In genomic region chr4:87884976-87885574, GRCh38 we compare ENCODE assay signal across 30 cellular contexts. TPM values are rescaled to one million over a fixed set of nuclear protein-coding genes. Genes with fewer than 3 reads are reported as not detected.
DNase-seq lines count a peak whose midpoint lies in the region; ATAC-seq and TF ChIP-seq lines count a peak whose summit lies in the region.
"Had no signal": no experiment of that assay in that cellular context is flagged by ENCODE, and none has a peak within 500 bp of the region (broad histone marks: within the 10 kb centered on the region; RNA-seq: fewer than 3 reads in every experiment).

No MANE protein-coding gene starts in this region.

- no TSS peak for BruUV-seq in MCF 10A (replicated peaks; lab: Mats Ljungman, UMichigan)

- TF ChIP-seq CTCF in endothelial cell (IDR thresholded peaks at IDR 0.05; ENCODE audit: unreplicated experiment) (no peak), nephron progenitor cell (IDR thresholded peaks at IDR 0.05) (no peak), MCF 10A (IDR thresholded peaks at IDR 0.05; ENCODE audit: unreplicated experiment) (no peak)

- DNase-seq in LoVo (ENCODE audit: low spot score) (peak; percentile 14), endothelial cell (ENCODE audit: low spot score) (no peak), nephron progenitor cell (no peak), T-helper 9 cell (no peak), HPDE6-E6E7 (ENCODE audit: extremely low spot score) (no peak), MCF 10A (ENCODE audit: unreplicated experiment) (no peak)
- DNase-seq: activated CD4-positive, alpha-beta T cell treated with anti-CD3 and anti-CD28 coated beads, Interleukin-2, amount 50 U/mL, for 4 hours; activated naive CD4-positive, alpha-beta T cell treated with anti-CD3 and anti-CD28 coated beads, Interleukin-2, amount 10 ng/mL, durations not matched to agents 7 days and 5 days; DND-41; effector CD4-positive, alpha-beta T cell; GM23248; heart left ventricle; NCI-H1092 treated with DMSO at 0.1 percent for 48 hours; NCI-H187 treated with DMSO at 0.1 percent for 48 hours; NCI-H524 treated with DMSO at 0.1 percent for 48 hours; NK-92 treated with Interleukin-12 subunit alpha and Interleukin-12 subunit beta, amount 100 ng/mL, for 24 hours; Right ventricle myocardium superior; stimulated activated CD4-positive, alpha-beta T cell treated with anti-CD3 and anti-CD28 coated beads, Interleukin-15, amount 100 ng/mL, for 24 hours; SW 1271; T1000 had no signal

- H3K4me2 ChIP-seq in BLaER1, result peak overlapping the region; percentile 72
- H3K4me2 ChIP-seq: A549 had no signal

- CTCF ChIA-PET in MCF 10A (lab: Yijun Ruan, JAX), result interaction anchor here (0.6 kb wide), 1 partner anchor 70 kb away, joined by 3 read pairs; no protein-coding TSS in a partner anchor

- H3K27ac ChIP-seq in BLaER1, result peak overlapping the region; percentile 83
- H3K27ac ChIP-seq: A549, epithelial cell of prostate, GM23248, heart left ventricle, thoracic aorta had no signal

- peaks cover 41% of the 10 kb centered on the region for H3K9me3 ChIP-seq in BLaER1
- H3K9me3 ChIP-seq: A549 had no signal

- H3K4me3 ChIP-seq in BLaER1, result peak overlapping the region; percentile 23
- H3K4me3 ChIP-seq: A549, GM23248, heart left ventricle, lung, thoracic aorta had no signal

- H3K4me1 ChIP-seq in BLaER1, result peaks cover 54% of the 10 kb centered on the region
- H3K4me1 ChIP-seq: A549 had no signal

- peaks cover 5% of the 10 kb centered on the region for H3K9me3 Mint-ChIP-seq in endothelial cell (ENCODE audit: unreplicated experiment)
- H3K9me3 Mint-ChIP-seq in nephron progenitor cell, result peaks cover 19% of the 10 kb centered on the region
- no peaks in the 10 kb centered on the region for H3K9me3 Mint-ChIP-seq in MCF 10A (ENCODE audit: unreplicated experiment)
- H3K9me3 Mint-ChIP-seq: activated T-helper 1 cell treated with anti-CD3 and anti-CD28 coated beads, Interleukin-12 subunit alpha, Interleukin-12 subunit beta, Interleukin-2, Interleukin-4 antibody, amounts not matched to agents 30 ng/mL and 10 ng/mL and 1 ng/mL, durations not matched to agents 14 hours and 24 hours and 36 hours; stimulated activated naive CD8-positive, alpha-beta T cell treated with anti-CD3 and anti-CD28 coated beads, Interleukin-15, Interleukin-2, amounts not matched to agents 100 ng/mL and 50 ng/mL, for 24 hours had no signal

- intact Hi-C loops in MCF 10A (cut with micrococcal nuclease), result no loop called here

- peak overlapping the region; percentile 21 for H3K27ac Mint-ChIP-seq in endothelial cell (ENCODE audit: unreplicated experiment)
- H3K27ac Mint-ChIP-seq in nephron progenitor cell, result peak overlapping the region; percentile 20
- H3K27ac Mint-ChIP-seq in MCF 10A (ENCODE audit: low read depth, unreplicated experiment), result no peak overlapping the region
- H3K27ac Mint-ChIP-seq: activated naive CD4-positive, alpha-beta T cell treated with anti-CD3 and anti-CD28 coated beads, Interleukin-2, amount 10 ng/mL, durations not matched to agents 7 days and 5 days; activated T-helper 1 cell treated with anti-CD3 and anti-CD28 coated beads, Interleukin-12 subunit alpha, Interleukin-12 subunit beta, Interleukin-2, Interleukin-4 antibody, amounts not matched to agents 30 ng/mL and 10 ng/mL and 1 ng/mL, durations not matched to agents 14 hours and 24 hours and 36 hours; stimulated activated naive CD8-positive, alpha-beta T cell treated with anti-CD3 and anti-CD28 coated beads, Interleukin-15, Interleukin-2, amounts not matched to agents 100 ng/mL and 50 ng/mL, for 24 hours had no signal

- H3K4me1 Mint-ChIP-seq in endothelial cell (ENCODE audit: unreplicated experiment) (peaks cover 34% of the 10 kb centered on the region), nephron progenitor cell (peaks cover 12% of the 10 kb centered on the region), MCF 10A (ENCODE audit: insufficient read depth, unreplicated experiment) (peaks cover 7% of the 10 kb centered on the region)
- H3K4me1 Mint-ChIP-seq: activated naive CD4-positive, alpha-beta T cell treated with anti-CD3 and anti-CD28 coated beads, Interleukin-2, amount 10 ng/mL, durations not matched to agents 7 days and 5 days had no signal

- H4K20me1 ChIP-seq in BLaER1, result no peaks in the 10 kb centered on the region

- H3K36me3 Mint-ChIP-seq in endothelial cell (ENCODE audit: low read depth, unreplicated experiment) (peaks cover 5% of the 10 kb centered on the region), nephron progenitor cell (ENCODE audit: low read depth) (peaks cover 6% of the 10 kb centered on the region), MCF 10A (ENCODE audit: insufficient read depth, unreplicated experiment) (peaks cover 4% of the 10 kb centered on the region)
- H3K36me3 Mint-ChIP-seq: activated naive CD4-positive, alpha-beta T cell treated with anti-CD3 and anti-CD28 coated beads, Interleukin-2, amount 10 ng/mL, durations not matched to agents 7 days and 5 days had no signal

- no peaks in the 10 kb centered on the region for H3K27me3 ChIP-seq in BLaER1

- peak overlapping the region; percentile 61 for H3K9ac ChIP-seq in BLaER1
- H3K9ac ChIP-seq: GM23248 had no signal

- ATAC-seq in GM21390 (IDR thresholded peaks at IDR 0.05; ENCODE audit: unreplicated experiment), result no peak
- ATAC-seq: A549, heart left ventricle, sciatic nerve had no signal

- H3K27me3 Mint-ChIP-seq in endothelial cell (ENCODE audit: unreplicated experiment), result no peaks in the 10 kb centered on the region
- H3K27me3 Mint-ChIP-seq in nephron progenitor cell (ENCODE audit: low read depth, poor library complexity), result peaks cover 3% of the 10 kb centered on the region
- no peaks in the 10 kb centered on the region for H3K27me3 Mint-ChIP-seq in MCF 10A (ENCODE audit: insufficient read depth, unreplicated experiment)

- no peaks in the 10 kb centered on the region for H3K36me3 ChIP-seq in BLaER1
- H3K36me3 ChIP-seq: heart left ventricle, thoracic aorta had no signal

- no peak overlapping the region for H3K4me3 Mint-ChIP-seq in endothelial cell (ENCODE audit: unreplicated experiment)
- H3K4me3 Mint-ChIP-seq in nephron progenitor cell, result no peak overlapping the region
- no peak overlapping the region for H3K4me3 Mint-ChIP-seq in MCF 10A (ENCODE audit: unreplicated experiment)
- H3K4me3 Mint-ChIP-seq: activated naive CD4-positive, alpha-beta T cell treated with anti-CD3 and anti-CD28 coated beads, Interleukin-2, amount 10 ng/mL, durations not matched to agents 7 days and 5 days; activated T-helper 1 cell treated with anti-CD3 and anti-CD28 coated beads, Interleukin-12 subunit alpha, Interleukin-12 subunit beta, Interleukin-2, Interleukin-4 antibody, amounts not matched to agents 30 ng/mL and 10 ng/mL and 1 ng/mL, durations not matched to agents 14 hours and 24 hours and 36 hours; stimulated activated naive CD8-positive, alpha-beta T cell treated with anti-CD3 and anti-CD28 coated beads, Interleukin-15, Interleukin-2, amounts not matched to agents 100 ng/mL and 50 ng/mL, for 24 hours had no signal

- POLR2A ChIA-PET in MCF 10A (lab: Yijun Ruan, JAX), result interaction anchor here (0.7 kb wide), 1 partner anchor 12 kb away, joined by 3 read pairs; no protein-coding TSS in a partner anchor

RNA-seq across cellular contexts. Expression of gene MEPE, which starts 52.3 kb away (rescaled TPM):
- total RNA-seq in endothelial cell (ENCODE audit: unreplicated experiment) (not detected), MCF 10A (2022) (not detected in 2 replicates)
- total RNA-seq: activated T-helper 1 cell treated with anti-CD3 and anti-CD28 coated beads, Interleukin-12 subunit alpha, Interleukin-12 subunit beta, Interleukin-2, Interleukin-4 antibody, amounts not matched to agents 30 ng/mL and 10 ng/mL and 1 ng/mL, durations not matched to agents 14 hours and 24 hours and 36 hours; GM23248; heart left ventricle; lung; posterior vena cava; Right ventricle myocardium superior; sciatic nerve; thoracic aorta had no signal
